Comparison of ENCODE assay signal across 8 cellular contexts in genomic region chrX:46628406-46629371, GRCh38.
DNase-seq lines count a peak whose midpoint lies in the region; ATAC-seq lines count a peak whose summit lies in the region.

No MANE protein-coding gene starts in this region.

- H3K27ac ChIP-seq in cingulate gyrus (ENCODE audit: low read depth, low read length): peak overlapping the region; percentile 31

- ATAC-seq in GM18502 (IDR thresholded peaks at IDR 0.05; ENCODE audit: poor library complexity, unreplicated experiment) (peak; percentile 93), GM21447 (IDR thresholded peaks at IDR 0.05; ENCODE audit: unreplicated experiment) (peak; percentile 90), HG03575 (IDR thresholded peaks at IDR 0.05; ENCODE audit: extremely low read depth, insufficient number of reproducible peaks, low FRiP score, unreplicated experiment) (peak; percentile 76)

- DNase-seq in pons (ENCODE audit: low spot score) (peak; percentile 54), NCI-H345 treated with DMSO at 0.1 percent for 48 hours (lab: John Stamatoyannopoulos, UW; ENCODE audit: unreplicated experiment) (no peak), DMS79 (lab: John Stamatoyannopoulos, UW) (no peak), HuH-7 (ENCODE audit: low spot score) (no peak)
